In genomic region chr3:112228786-112229185, GRCh38 we compare ENCODE assay signal across 29 cellular contexts.
"Had no signal": no experiment of that assay in that cellular context is flagged by ENCODE, and none has a peak within 500 bp of the region (broad histone marks: within the 10 kb centered on the region; RNA-seq: fewer than 3 reads in every experiment).

No MANE protein-coding gene starts in this region.

- H3K4me3 ChIP-seq: cardiac muscle cell, SK-N-MC had no signal

- H3K27me3 ChIP-seq: brain microvascular endothelial cell, cardiac muscle cell had no signal

- H3K27ac ChIP-seq: brain microvascular endothelial cell, cardiac muscle cell, SK-N-MC had no signal

- H3K36me3 ChIP-seq: brain microvascular endothelial cell, cardiac muscle cell had no signal

- DNase-seq: activated CD4-positive, alpha-beta T cell treated with anti-CD3 and anti-CD28 coated beads, Interleukin-2, amount 10 ng/mL, durations not matched to agents 24 days and 14 days; activated CD4-positive, alpha-beta T cell treated with anti-CD3 and anti-CD28 coated beads, Interleukin-2, amount 50 U/mL, for 4 hours; activated CD8-positive, alpha-beta T cell treated with anti-CD3 and anti-CD28 coated beads for 36 hours; activated effector memory CD4-positive, alpha-beta T cell treated with anti-CD3 and anti-CD28 coated beads, Interleukin-2, amount 50 U/mL, for 16 hours; activated naive CD4-positive, alpha-beta T cell; activated naive CD4-positive, alpha-beta T cell treated with anti-CD3 and anti-CD28 coated beads, Interleukin-2, amount 50 U/mL, for 16 hours; activated naive CD8-positive, alpha-beta T cell treated with anti-CD3 and anti-CD28 coated beads for 36 hours; activated T-cell treated with anti-CD3 and anti-CD28 coated beads, Interleukin-2, amount 50 U/mL, for 1 hour; activated T-cell treated with anti-CD3 and anti-CD28 coated beads, Interleukin-2, amount 50 U/mL, for 72 hours; amniotic stem cell; aorta; brain microvascular endothelial cell; Kasumi-1; KG1; MM.1S; NCI-H1436 treated with DMSO at 0.1 percent for 48 hours; NCI-H1694 treated with DMSO at 0.1 percent for 48 hours; NCI-H2081; NCI-H2171; NCI-H510A; NCI-H526; NCI-H748 treated with DMSO at 0.1 percent for 48 hours; NK-92 treated with Interleukin-12 subunit alpha and Interleukin-12 subunit beta, amount 100 ng/mL, for 24 hours; OCI-M1; Right ventricle myocardium superior; T1000 had no signal

- ATAC-seq: activated CD8-positive, alpha-beta T cell treated with anti-CD3 and anti-CD28 coated beads for 36 hours; activated T-cell treated with anti-CD3 and anti-CD28 coated beads, Interleukin-2, amount 50 U/mL, for 72 hours; activated T-helper 17 cell treated with anti-CD3 and anti-CD28 coated beads, Interleukin-2, amount 50 U/mL, for 72 hours had no signal
